ENCODE assay signal across 8 cellular contexts in the genomic region with DNA sequence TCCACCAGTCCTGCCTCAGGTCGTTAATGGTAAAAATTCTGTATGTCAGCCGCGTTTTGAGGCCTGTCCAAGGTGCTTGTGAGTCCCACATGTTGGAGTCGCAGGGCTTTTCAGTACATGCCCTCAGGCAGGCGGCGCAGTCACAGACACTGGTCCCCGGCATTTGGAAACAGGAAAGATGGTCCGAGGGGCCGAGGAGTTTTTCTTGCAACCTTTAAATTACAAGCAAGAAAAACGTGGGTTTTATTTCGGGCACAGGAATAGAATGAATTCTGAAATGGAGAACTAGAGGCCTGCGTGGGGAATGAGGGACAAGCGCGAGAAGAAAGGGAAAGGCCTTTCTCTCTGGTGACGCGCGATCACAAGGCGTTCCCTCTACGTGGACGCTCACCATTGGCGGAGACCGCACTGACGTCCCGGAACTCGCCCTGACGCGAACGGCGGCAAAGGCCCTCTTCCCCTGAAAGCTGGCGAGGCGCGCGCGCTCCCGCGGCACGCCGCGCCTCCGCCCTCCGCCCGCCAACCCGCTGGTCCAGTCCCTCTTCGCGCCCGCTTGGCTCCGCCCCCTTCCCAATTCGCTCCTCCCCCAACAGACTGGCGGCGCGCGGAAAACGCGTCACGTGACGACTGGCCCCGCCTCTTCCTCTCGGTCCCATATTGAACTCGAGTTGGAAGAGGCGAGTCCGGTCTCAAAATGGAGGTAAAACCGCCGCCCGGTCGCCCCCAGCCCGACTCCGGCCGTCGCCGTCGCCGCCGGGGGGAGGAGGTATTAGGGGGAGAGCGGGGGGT. TPM values are rescaled to one million over a fixed set of nuclear protein-coding genes. Genes with fewer than 3 reads are reported as not detected.
A peak's percentile ranks its signal among the peaks of the same experiment; 100 is the strongest.
DNase-seq lines count a peak whose midpoint lies in the region; ATAC-seq and TF ChIP-seq lines count a peak whose summit lies in the region.

A gene (plus strand): TSS at position 689 of the 789 bp plus-strand sequence. CDS start 6 bp downstream, at position 695.

- H3K27ac Mint-ChIP-seq in T-helper 17 cell (peak within 1 kb of the TSS; percentile 99), progenitor cell of endocrine pancreas (peak within 1 kb of the TSS; percentile 100)

- TF ChIP-seq POLR2A in GM15510 (IDR thresholded peaks at IDR 0.05; ENCODE audit: borderline replicate concordance, extremely low read depth, insufficient read length), result peak; percentile 62

- peak within 1 kb of the TSS; percentile 99 for H3K27ac ChIP-seq in left ventricle myocardium inferior (replicated peaks)

- H3K36me3 ChIP-seq in left ventricle myocardium inferior, result peaks cover 27% of the 10 kb centered on the region

- intact Hi-C loops in left ventricle myocardium inferior (cut with micrococcal nuclease), result no loop called here

- TF ChIP-seq CTCF in left ventricle myocardium inferior (IDR thresholded peaks at IDR 0.05; ENCODE audit: borderline replicate concordance) (peak; percentile 49), progenitor cell of endocrine pancreas (IDR thresholded peaks at IDR 0.05; ENCODE audit: unreplicated experiment) (peak; percentile 17)

- peak within 1 kb of the TSS; percentile 92 for H3K4me3 ChIP-seq in left ventricle myocardium inferior

- peaks cover 59% of the 10 kb centered on the region for H3K4me1 ChIP-seq in left ventricle myocardium inferior

- H3K27me3 ChIP-seq in left ventricle myocardium inferior (ENCODE audit: low read depth), result no peaks in the 10 kb centered on the region

- ATAC-seq in HG02885 (IDR thresholded peaks at IDR 0.05; ENCODE audit: poor library complexity, unreplicated experiment) (peak; percentile 89), T-helper 17 cell (peak; percentile 85)

- no peaks in the 10 kb centered on the region for H3K9me3 ChIP-seq in T-helper 17 cell (ENCODE audit: control insufficient read depth, low read length, poor library complexity, severe bottlenecking)
- no peaks in the 10 kb centered on the region for H3K9me3 ChIP-seq in left ventricle myocardium inferior (replicated peaks)

- H3K27me3 Mint-ChIP-seq in T-helper 17 cell (no peaks in the 10 kb centered on the region), progenitor cell of endocrine pancreas (no peaks in the 10 kb centered on the region)

- peak within 1 kb of the TSS; percentile 94 for H3K4me3 Mint-ChIP-seq in T-helper 17 cell
- peak within 1 kb of the TSS; percentile 92 for H3K4me3 Mint-ChIP-seq in progenitor cell of endocrine pancreas (ENCODE audit: low read depth)

- DNase-seq in NCI-H1694 treated with DMSO at 0.1 percent for 48 hours (lab: John Stamatoyannopoulos, UW) (peak; percentile 98), T-helper 17 cell (peak; percentile 99 to 100 (median 100)), amygdala (lab: John Stamatoyannopoulos, UW) (peak; percentile 87 to 100 (median 99)), left ventricle myocardium inferior (peak; percentile 99), progenitor cell of endocrine pancreas (ENCODE audit: low spot score, unreplicated experiment) (peak; percentile 99), ureter (ENCODE audit: low spot score) (peak; percentile 99)

- H3K9me3 Mint-ChIP-seq in progenitor cell of endocrine pancreas (ENCODE audit: low read depth), result no peaks in the 10 kb centered on the region

- peaks cover 27% of the 10 kb centered on the region for H3K4me1 Mint-ChIP-seq in T-helper 17 cell
- peaks cover 29% of the 10 kb centered on the region for H3K4me1 Mint-ChIP-seq in progenitor cell of endocrine pancreas (ENCODE audit: low read depth)

- peaks cover 12% of the 10 kb centered on the region for H3K36me3 Mint-ChIP-seq in T-helper 17 cell (ENCODE audit: low read depth)
- H3K36me3 Mint-ChIP-seq in progenitor cell of endocrine pancreas (ENCODE audit: insufficient read depth), result peaks cover 21% of the 10 kb centered on the region

RNA-seq across cellular contexts. Expression of the gene that starts here (rescaled TPM):
- total RNA-seq in T-helper 17 cell, result 100 to 1,000 TPM; 179 to 183 TPM
- 73.2 TPM for total RNA-seq in left ventricle myocardium inferior
- 334 and 339 TPM in 2 replicates for total RNA-seq in progenitor cell of endocrine pancreas
- 251 TPM for total RNA-seq in ureter

Comparison
In these comparisons a context has a peak if more than half of its experiments do, and no peak if none do; other contexts are left out.
1. Peak in every context shown above with its lines: DNase-seq, ATAC-seq, H3K4me3 ChIP-seq and H3K27ac ChIP-seq.